Comparison of ENCODE assay signal across 12 cellular contexts in genomic region chr2:105768961-105769452, GRCh38. TPM values are rescaled to one million over a fixed set of nuclear protein-coding genes. Genes with fewer than 3 reads are reported as not detected.
DNase-seq lines count a peak whose midpoint lies in the region; FAIRE-seq and TF ChIP-seq lines count a peak whose summit lies in the region.
"Had no signal": no experiment of that assay in that cellular context is flagged by ENCODE, and none has a peak within 500 bp of the region (broad histone marks: within the 10 kb centered on the region; RNA-seq: fewer than 3 reads in every experiment).

No MANE protein-coding gene starts in this region.

- peak overlapping the region in 1 of 3 experiments; percentile 31 for H3K4me3 Mint-ChIP-seq in nephron

- H3K9me3 ChIP-seq in ES-I3 (ENCODE audit: control insufficient read depth, insufficient read depth, low read length), result no peaks in the 10 kb centered on the region
- no peaks in the 10 kb centered on the region for H3K9me3 ChIP-seq in suprapubic skin
- H3K9me3 ChIP-seq in right atrium auricular region, result no peaks in the 10 kb centered on the region
- H3K9me3 ChIP-seq: SK-N-SH had no signal

- H3K9ac ChIP-seq in ES-I3 (ENCODE audit: low read depth, low read length), result 0 out of 2 replicates have a peak overlapping the region, but pooled peaks have one; percentile 3
- H3K9ac ChIP-seq: parathyroid adenoma, SK-N-SH had no signal

- no peaks in the 10 kb centered on the region for H3K27me3 Mint-ChIP-seq in nephron (ENCODE audit: low read depth)

- H3K36me3 ChIP-seq in ES-I3 (ENCODE audit: insufficient read depth, low read length) (no peaks in the 10 kb centered on the region; the same call in 1 of the 2 replicates), suprapubic skin (peaks cover 8% of the 10 kb centered on the region), right atrium auricular region (no peaks in the 10 kb centered on the region)

- WGBS in suprapubic skin, result 78% methylated on average over 6 of the region's 6 CpGs

- peaks cover 21% of the 10 kb centered on the region for H3K36me3 Mint-ChIP-seq in nephron (ENCODE audit: low read depth)

- H3K4me1 ChIP-seq in ES-I3 (ENCODE audit: insufficient read depth, low read length), result peaks cover 13% of the 10 kb centered on the region
- H3K4me1 ChIP-seq in suprapubic skin, result peaks cover 20% of the 10 kb centered on the region
- H3K4me1 ChIP-seq in right atrium auricular region, result peaks cover 0 to 33% of the 10 kb centered on the region in 2 donors

- TF ChIP-seq CTCF in coronary artery (IDR thresholded peaks at IDR 0.05), result no peak
- TF ChIP-seq CTCF in nephron (IDR thresholded peaks at IDR 0.05; ENCODE audit: unreplicated experiment in 3 of 3), result no peak
- no peak for TF ChIP-seq CTCF in suprapubic skin (IDR thresholded peaks at IDR 0.05)
- TF ChIP-seq CTCF in right atrium auricular region (IDR thresholded peaks at IDR 0.05), result no peak

- H3K27ac ChIP-seq in coronary artery (peak overlapping the region; percentile 31 to 44), suprapubic skin (no peak overlapping the region), right atrium auricular region (no peak overlapping the region)
- H3K27ac ChIP-seq: parathyroid adenoma had no signal

- H3K9me3 Mint-ChIP-seq in nephron, result no peaks in the 10 kb centered on the region

- peaks cover 77% of the 10 kb centered on the region for H3K4me1 Mint-ChIP-seq in nephron

- H3K27ac Mint-ChIP-seq in nephron, result peak overlapping the region; percentile 32 to 92 (median 65)

- DNase-seq in LHCN-M2 (ENCODE audit: low read depth) (peak; percentile 44), coronary artery (ENCODE audit: low spot score) (no peak), suprapubic skin (ENCODE audit: low spot score in 2 of 2) (no peak), GM19239 (ENCODE audit: insufficient read length, low spot score) (no peak), cortex of kidney (lab: John Stamatoyannopoulos, UW) (no peak), right atrium auricular region (ENCODE audit: low spot score) (no peak)
- DNase-seq: NCI-H187 had no signal

- FAIRE-seq in GM19239 (lab: Jason Lieb, UNC), result no peak
- FAIRE-seq: G401.6 had no signal

- no peak for TF ChIP-seq POLR2A in suprapubic skin (IDR thresholded peaks at IDR 0.05)

- H3K4me3 ChIP-seq in coronary artery (no peak overlapping the region), suprapubic skin (no peak overlapping the region), right atrium auricular region (no peak overlapping the region)

- TF ChIP-seq EP300 in suprapubic skin (IDR thresholded peaks at IDR 0.05), result no peak

- H3K27me3 ChIP-seq in suprapubic skin (no peaks in the 10 kb centered on the region), right atrium auricular region (no peaks in the 10 kb centered on the region)

RNA-seq across cellular contexts. Expression of gene NCK2, which starts 24.3 kb away (rescaled TPM):
- total RNA-seq in LHCN-M2 (2014; rRNA removed) (23.0 and 25.0 TPM in 2 replicates), suprapubic skin (10 to 100 TPM; 40.1 to 59.4 (median 49.2) TPM), right atrium auricular region (10 to 100 TPM; 31.7 to 39.3 TPM)
- 22.1 TPM for polyA plus RNA-seq in LHCN-M2 (2012)

Comparison
In these comparisons a context has a peak if more than half of its experiments do, and no peak if none do; other contexts are left out.
1. H3K27ac ChIP-seq: peak in coronary artery (2 of 2); none in suprapubic skin (single experiment) and right atrium auricular region (0 of 2).